Comparison of ENCODE assay signal across 1 cellular context in genomic region chr12:106436183-106436582, GRCh38.
TF ChIP-seq lines count a peak whose summit lies in the region.

No MANE protein-coding gene starts in this region.

TF ChIP-seq in IMR-90, 13 proteins besides CTCF, POLR2A, EP300 and RAD21 (continued from another document):
- no peak for TF ChIP-seq SMC3 (IDR thresholded peaks at IDR 0.05; ENCODE audit: low read depth, low read length)
- no peak for TF ChIP-seq RFX5 (IDR thresholded peaks at IDR 0.05; ENCODE audit: low read depth, low read length)
- no peak for TF ChIP-seq MAZ (IDR thresholded peaks at IDR 0.05; ENCODE audit: borderline replicate concordance, low read depth, low read length)
- no peak for TF ChIP-seq CHD1 (IDR thresholded peaks at IDR 0.05; ENCODE audit: low read depth, low read length)
- TF ChIP-seq CEBPB (IDR thresholded peaks at IDR 0.05; ENCODE audit: low read depth, low read length), result no peak
